Comparison of ENCODE assay signal across 8 cellular contexts in genomic region chr16:22297871-22298733, GRCh38. TPM values are rescaled to one million over a fixed set of nuclear protein-coding genes. Genes with fewer than 3 reads are reported as not detected.
DNase-seq lines count a peak whose midpoint lies in the region; ATAC-seq lines count a peak whose summit lies in the region.

No MANE protein-coding gene starts in this region.

- peak overlapping the region; percentile 99 for H3K27ac ChIP-seq in CD4-positive, alpha-beta memory T cell (ENCODE audit: low read depth, low read length)
- H3K27ac ChIP-seq in muscle layer of duodenum (ENCODE audit: low read length) = peak overlapping the region; percentile 96

- DNase-seq in CD4-positive, alpha-beta memory T cell = peak; percentile 83 to 93 (median 88)
- DNase-seq in HuH-7.5 (ENCODE audit: low spot score) (peak; percentile 60), OCI-M1 (lab: John Stamatoyannopoulos, UW) (peak; percentile 97), activated T-cell treated with anti-CD3 and anti-CD28 coated beads for 48 hours (ENCODE audit: low read depth) (peak; percentile 55)
- peak; percentile 20 to 48 for DNase-seq in stimulated activated CD8-positive, alpha-beta memory T cell treated with anti-CD3 and anti-CD28 coated beads, Interleukin-7, amount 100 ng/mL, for 1 hour (ENCODE audit: low read depth in 2 of 2)

- H3K4me1 Mint-ChIP-seq in CD4-positive, alpha-beta memory T cell = peaks cover 29 to 58% (median 43%) of the 10 kb centered on the region in 4 donors

- H3K9me3 Mint-ChIP-seq in CD4-positive, alpha-beta memory T cell = peaks cover 0 to 12% (median 0%) of the 10 kb centered on the region in 8 donors

- H3K9me3 ChIP-seq in CD4-positive, alpha-beta memory T cell (ENCODE audit: control insufficient read depth in 1 of 2, low read length in 2 of 2) = no peaks in the 10 kb centered on the region
- no peaks in the 10 kb centered on the region for H3K9me3 ChIP-seq in muscle layer of duodenum (ENCODE audit: control insufficient read depth in 1 of 2, low read length in 2 of 2)

- peaks cover 16 to 45% of the 10 kb centered on the region in 2 donors for H3K36me3 Mint-ChIP-seq in CD4-positive, alpha-beta memory T cell

- peaks cover 0 to 4% of the 10 kb centered on the region in 2 donors for H3K27me3 Mint-ChIP-seq in CD4-positive, alpha-beta memory T cell

- peak overlapping the region; percentile 30 to 76 for H3K4me3 ChIP-seq in CD4-positive, alpha-beta memory T cell (ENCODE audit: low read length in 2 of 2)
- peak overlapping the region; percentile 94 to 95 for H3K4me3 ChIP-seq in muscle layer of duodenum (ENCODE audit: low read depth in 1 of 2, low read length in 2 of 2)

- peak overlapping the region; percentile 97 to 100 (median 99) for H3K27ac Mint-ChIP-seq in CD4-positive, alpha-beta memory T cell

- peak; percentile 34 for ATAC-seq in GM21381 (IDR thresholded peaks at IDR 0.05; ENCODE audit: unreplicated experiment)
- peak; percentile 75 for ATAC-seq in esophagus mucosa

- intact Hi-C loops in CD4-positive, alpha-beta memory T cell (cut with micrococcal nuclease) = loop anchor here (1.0 to 2.0 kb wide), 3 partner anchors 103 to 297 kb away; partner anchors contain the start of gene PDZD9

- no peaks in the 10 kb centered on the region for H3K27me3 ChIP-seq in CD4-positive, alpha-beta memory T cell (ENCODE audit: insufficient read depth, low read length)
- H3K27me3 ChIP-seq in muscle layer of duodenum (ENCODE audit: low read depth, low read length) = no peaks in the 10 kb centered on the region

- POLR2A ChIA-PET in CD4-positive, alpha-beta memory T cell (lab: Charles Lee; ENCODE audit: partially characterized antibody) = interaction anchor here (1.0 to 7.6 kb wide), 12 partner anchors 10 to 345 kb away, joined by 3 to 196 read pairs (median 4); partner anchors contain the start of genes EEF2K and UQCRC2

- H3K4me3 Mint-ChIP-seq in CD4-positive, alpha-beta memory T cell = peak overlapping the region; percentile 89 to 97 (median 94)

- CTCF ChIA-PET in CD4-positive, alpha-beta memory T cell (lab: Charles Lee; ENCODE audit: partially characterized antibody) = interaction anchor here (0.9 to 5.8 kb wide), 10 partner anchors 23 to 344 kb away, joined by 4 to 89 read pairs (median 16); partner anchors contain the start of genes EEF2K, MOSMO and PDZD9

- peaks cover 16% of the 10 kb centered on the region for H3K36me3 ChIP-seq in CD4-positive, alpha-beta memory T cell (ENCODE audit: insufficient read depth, low read length)
- H3K36me3 ChIP-seq in muscle layer of duodenum (ENCODE audit: control insufficient read depth in 1 of 2, insufficient read depth in 2 of 2, low read length in 2 of 2) = peaks cover 4 to 10% of the 10 kb centered on the region in 2 donors

- peaks cover 37% of the 10 kb centered on the region for H3K4me1 ChIP-seq in CD4-positive, alpha-beta memory T cell (ENCODE audit: insufficient read depth, low read length)
- peaks cover 8 to 22% of the 10 kb centered on the region in 2 donors for H3K4me1 ChIP-seq in muscle layer of duodenum (ENCODE audit: control insufficient read depth in 1 of 2, insufficient read depth in 2 of 2, low read length in 2 of 2)

RNA-seq across cellular contexts. Expression of gene POLR3E, which starts 0.9 kb away (rescaled TPM):
- 10 to 100 TPM; 88.4 to 94.0 TPM for total RNA-seq in CD4-positive, alpha-beta memory T cell
- 10 to 100 TPM; 10.0 to 16.0 TPM for polyA plus RNA-seq in CD4-positive, alpha-beta memory T cell
- total RNA-seq in esophagus mucosa = 28.2 TPM

Comparison
In these comparisons a context has a peak if more than half of its experiments do, and no peak if none do; other contexts are left out.
1. Peak in every context shown above with its lines: DNase-seq, ATAC-seq, H3K4me3 ChIP-seq and H3K27ac ChIP-seq.
2. DNase-seq: peak in every context shown above with its lines; median percentile 97 in OCI-M1; 88 in CD4-positive, alpha-beta memory T cell; 60 in HuH-7.5; 55 in activated T-cell treated with anti-CD3 and anti-CD28 coated beads for 48 hours; 34 in stimulated activated CD8-positive, alpha-beta memory T cell treated with anti-CD3 and anti-CD28 coated beads, Interleukin-7, amount 100 ng/mL, for 1 hour.